ENCODE assay signal across 11 cellular contexts in the genomic region with DNA sequence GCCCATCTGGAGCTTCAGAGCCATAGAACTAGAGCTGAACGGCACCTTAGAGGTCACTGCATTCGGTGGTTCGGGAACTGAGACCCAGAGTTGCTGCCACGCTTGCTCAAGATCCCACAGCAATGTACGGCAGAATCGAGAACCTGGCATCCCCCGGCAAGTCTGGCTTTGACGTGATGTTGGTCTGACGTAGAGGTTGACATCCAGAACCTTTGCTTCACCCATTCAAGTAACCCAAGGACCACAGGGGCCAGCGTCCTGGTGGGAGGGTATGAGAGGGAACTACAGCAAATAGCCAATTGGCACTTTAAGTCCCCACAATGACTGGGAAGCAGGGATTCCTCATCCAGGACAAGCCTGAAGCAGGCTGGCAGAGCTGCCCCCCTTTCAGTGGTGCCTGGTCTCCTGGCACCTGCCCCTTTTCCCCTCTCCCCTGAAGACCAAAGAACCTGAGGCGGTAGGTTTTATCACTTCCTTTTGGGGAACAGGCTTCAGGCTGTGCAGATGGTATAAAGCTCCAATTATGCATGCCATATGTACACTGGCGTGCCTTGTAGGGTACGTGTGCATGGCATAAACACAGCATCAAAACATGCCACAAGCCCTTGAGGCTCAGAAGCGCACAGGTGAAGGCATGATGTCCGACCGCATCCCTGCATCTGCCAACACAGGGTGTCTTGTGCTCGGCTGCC. TPM values are rescaled to one million over a fixed set of nuclear protein-coding genes. Genes with fewer than 3 reads are reported as not detected.
DNase-seq lines count a peak whose midpoint lies in the region; ATAC-seq and TF ChIP-seq lines count a peak whose summit lies in the region.
"Had no signal": no experiment of that assay in that cellular context is flagged by ENCODE, and none has a peak within 500 bp of the region (broad histone marks: within the 10 kb centered on the region; RNA-seq: fewer than 3 reads in every experiment).

No MANE protein-coding gene starts in this region.

- H3K27me3 Mint-ChIP-seq in endothelial cell (ENCODE audit: unreplicated experiment): peaks cover 2% of the 10 kb centered on the region

- DNase-seq in Panc1 (ENCODE audit: low read depth, low spot score) (no peak), esophagus muscularis mucosa (ENCODE audit: extremely low spot score) (no peak), psoas muscle (no peak), endothelial cell (ENCODE audit: low spot score) (no peak), globus pallidus (ENCODE audit: low spot score) (no peak), iPS-NIHi11 (ENCODE audit: low spot score) (no peak), retina (no peak)
- DNase-seq: NCI-H187 treated with DMSO at 0.1 percent for 48 hours had no signal

- no peak overlapping the region for H3K4me3 ChIP-seq in BLaER1 treated with 17β-estradiol and CSF1 and Interleukin-3, amounts not matched to agents 10 nM and 100 nM
- H3K4me3 ChIP-seq in Panc1 (ENCODE audit: low read depth in 2 of 2, low read length in 2 of 2): no peak overlapping the region
- peak overlapping the region; percentile 56 to 65 (median 63) for H3K4me3 ChIP-seq in esophagus muscularis mucosa
- H3K4me3 ChIP-seq in psoas muscle: peak overlapping the region; percentile 59
- H3K4me3 ChIP-seq: GM12878 had no signal

- H3K36me3 Mint-ChIP-seq in endothelial cell (ENCODE audit: low read depth, unreplicated experiment): no peaks in the 10 kb centered on the region
- H3K36me3 Mint-ChIP-seq: activated naive CD4-positive, alpha-beta T cell treated with anti-CD3 and anti-CD28 coated beads, Interleukin-2, amount 50 U/mL, for 72 hours had no signal

- CTCF ChIA-PET in Panc1 (lab: Charles Lee): no interaction called here

- H3K27me3 ChIP-seq in BLaER1 treated with 17β-estradiol and CSF1 and Interleukin-3, amounts not matched to agents 10 nM and 100 nM: peaks cover 0 to 14% (median 11%) of the 10 kb centered on the region in 11 experiments; a peak in 11 of 22 replicates
- H3K27me3 ChIP-seq in Panc1 (ENCODE audit: control insufficient read depth, insufficient read depth, low read length) (no peaks in the 10 kb centered on the region), esophagus muscularis mucosa (no peaks in the 10 kb centered on the region), psoas muscle (ENCODE audit: insufficient read depth in 3 of 3, low read length in 2 of 3) (no peaks in the 10 kb centered on the region)

- 0 out of 22 replicates have a peak, but pooled peaks cover 0 to 3% (median 0%) of the 10 kb centered on the region in 11 experiments for H3K36me3 ChIP-seq in BLaER1 treated with 17β-estradiol and CSF1 and Interleukin-3, amounts not matched to agents 10 nM and 100 nM
- H3K36me3 ChIP-seq in Panc1 (ENCODE audit: control insufficient read depth, insufficient read depth, low read length) (no peaks in the 10 kb centered on the region), esophagus muscularis mucosa (no peaks in the 10 kb centered on the region), psoas muscle (ENCODE audit: insufficient read depth in 1 of 2, low read depth in 1 of 2) (no peaks in the 10 kb centered on the region)

- POLR2A ChIA-PET in Panc1 (lab: Charles Lee): no interaction called here

- no peak for TF ChIP-seq EP300 in esophagus muscularis mucosa (IDR thresholded peaks at IDR 0.05)

- peaks cover 14 to 45% (median 37%) of the 10 kb centered on the region in 10 experiments for H3K4me1 ChIP-seq in BLaER1 treated with 17β-estradiol and CSF1 and Interleukin-3, amounts not matched to agents 10 nM and 100 nM
- H3K4me1 ChIP-seq in Panc1 (ENCODE audit: control insufficient read depth, insufficient read depth, low read length) (peaks cover 14% of the 10 kb centered on the region), esophagus muscularis mucosa (peaks cover 33 to 54% (median 51%) of the 10 kb centered on the region in 4 donors), psoas muscle (peaks cover 39% of the 10 kb centered on the region)

- WGBS in esophagus muscularis mucosa: 67% methylated on average over 16 of the region's 17 CpGs
- 33 to 37% (median 35%) methylated on average over 17 of the region's 17 CpGs for WGBS in psoas muscle, 3 donors

- BruUV-seq in Panc1 (replicated peaks; lab: Mats Ljungman, UMichigan): no TSS peak

- H3K4me2 ChIP-seq in BLaER1 treated with 17β-estradiol and CSF1 and Interleukin-3, amounts not matched to agents 10 nM and 100 nM: peak overlapping the region; percentile 66 to 83 (median 72); a peak in 20 of 22 replicates

- H3K4me1 Mint-ChIP-seq in endothelial cell (ENCODE audit: unreplicated experiment): no peaks in the 10 kb centered on the region

- in situ Hi-C loops in Panc1 (cut with HindIII; ENCODE audit: low pct_unique_long_range_greater_than_20kb, low sequenced_read_pairs): no loop called here

- ATAC-seq in Panc1 (0 out of 2 replicates have a peak, but pooled peaks have one; percentile 2), psoas muscle (no peak)

- H3K9ac ChIP-seq in BLaER1 treated with 17β-estradiol and CSF1 and Interleukin-3, amounts not matched to agents 10 nM and 100 nM: 0 out of 22 replicates have a peak overlapping the region, but pooled peaks of 1 of the 11 experiments have one; percentile 51

- H3K27ac ChIP-seq in BLaER1 treated with 17β-estradiol and CSF1 and Interleukin-3, amounts not matched to agents 10 nM and 100 nM: no peak overlapping the region
- H3K27ac ChIP-seq in Panc1 (ENCODE audit: low read length) (no peak overlapping the region), esophagus muscularis mucosa (replicated peaks in 1 of 4) (peak overlapping the region; percentile 80 to 87 (median 84)), psoas muscle (peak overlapping the region; percentile 77)

- TF ChIP-seq POLR2A in esophagus muscularis mucosa (IDR thresholded peaks at IDR 0.05; ENCODE audit: low read depth): no peak

- no peak overlapping the region for H3K27ac Mint-ChIP-seq in endothelial cell (ENCODE audit: unreplicated experiment)
- H3K27ac Mint-ChIP-seq: activated naive CD4-positive, alpha-beta T cell treated with anti-CD3 and anti-CD28 coated beads, Interleukin-2, amount 50 U/mL, for 72 hours had no signal

- no peak overlapping the region for H3K4me3 Mint-ChIP-seq in endothelial cell (ENCODE audit: unreplicated experiment)

- TF ChIP-seq CTCF in Panc1 (IDR thresholded peaks at IDR 0.05) (no peak), esophagus muscularis mucosa (IDR thresholded peaks at IDR 0.05) (no peak), psoas muscle (IDR thresholded peaks at IDR 0.05) (no peak), endothelial cell (IDR thresholded peaks at IDR 0.05; ENCODE audit: unreplicated experiment) (no peak)

- no peaks in the 10 kb centered on the region for H3K9me3 Mint-ChIP-seq in endothelial cell (ENCODE audit: unreplicated experiment)
- H3K9me3 Mint-ChIP-seq: activated naive CD4-positive, alpha-beta T cell treated with anti-CD3 and anti-CD28 coated beads, Interleukin-2, amount 50 U/mL, for 72 hours had no signal

- intact Hi-C loops in Panc1 (cut with micrococcal nuclease; ENCODE audit: unreplicated experiment): no loop called here
- intact Hi-C loops in esophagus muscularis mucosa (cut with DNase I): loop anchor here (5.0 kb wide), 1 partner anchor 64 kb away; a partner anchor contains a TSS
- intact Hi-C loops in psoas muscle (cut with DNase I): loop anchor here in 1 of 2 donors (1.0 kb wide), 1 partner anchor 39 kb away; no protein-coding TSS in a partner anchor

- no peaks in the 10 kb centered on the region for H3K9me3 ChIP-seq in BLaER1 treated with 17β-estradiol and CSF1 and Interleukin-3, amounts not matched to agents 10 nM and 100 nM (replicated peaks in 1 of 11)
- no peaks in the 10 kb centered on the region for H3K9me3 ChIP-seq in Panc1 (ENCODE audit: control insufficient read depth, insufficient read depth, low read depth, low read length)
- H3K9me3 ChIP-seq in esophagus muscularis mucosa: no peaks in the 10 kb centered on the region
- H3K9me3 ChIP-seq in psoas muscle: no peaks in the 10 kb centered on the region

- peaks cover 0 to 19% (median 0%) of the 10 kb centered on the region in 11 experiments; a peak in 4 of 22 replicates for H4K20me1 ChIP-seq in BLaER1 treated with 17β-estradiol and CSF1 and Interleukin-3, amounts not matched to agents 10 nM and 100 nM

RNA-seq across cellular contexts. Expression of a gene that starts 15.3 kb away (rescaled TPM):
- 7.8 TPM for total RNA-seq in Panc1 (2021; ENCODE audit: unreplicated experiment)
- polyA plus RNA-seq in Panc1 (2012; ENCODE audit: insufficient read length): 5.9 TPM
- 10 to 100 TPM; 19.5 to 47.8 (median 36.6) TPM for total RNA-seq in esophagus muscularis mucosa
- 10 to 100 TPM; 11.7 to 23.9 (median 16.1) TPM for total RNA-seq in psoas muscle
- polyA plus RNA-seq in psoas muscle: 1 to 10 TPM; 2.0 to 7.8 (median 6.2) TPM
- 6.6 TPM for total RNA-seq in endothelial cell (ENCODE audit: unreplicated experiment)

Comparison
In these comparisons a context has a peak if more than half of its experiments do, and no peak if none do; other contexts are left out.
1. H3K27ac ChIP-seq: peak in esophagus muscularis mucosa (4 of 4) and psoas muscle (single experiment); none in BLaER1 treated with 17β-estradiol and CSF1 and Interleukin-3, amounts not matched to agents 10 nM and 100 nM (0 of 11) and Panc1 (single experiment).
2. H3K4me3 ChIP-seq: peak in esophagus muscularis mucosa (4 of 4) and psoas muscle (single experiment); none in BLaER1 treated with 17β-estradiol and CSF1 and Interleukin-3, amounts not matched to agents 10 nM and 100 nM (0 of 10) and Panc1 (0 of 2).